ENCODE assay signal across 1 cellular context in genomic region chr22:31399211-31400022, GRCh38.
TF ChIP-seq lines count a peak whose summit lies in the region.

Gene DRG1 (plus strand): TSS chr22:31399604. CDS start chr22:31399684, 80 bp downstream.

TF ChIP-seq in K562, 482 proteins besides CTCF, POLR2A, EP300 and RAD21 (continued from another document):
- TF ChIP-seq PHF20 (IDR thresholded peaks at IDR 0.05; ENCODE audit: partially characterized antibody), result peak; percentile 70
- TF ChIP-seq TAF1 (IDR thresholded peaks at IDR 0.05; ENCODE audit: control insufficient read depth, extremely low read depth, insufficient read depth, low read length, severe bottlenecking), result peak; percentile 85
- TF ChIP-seq ZNF263 (CRISPR knock-in tag; IDR thresholded peaks at IDR 0.05; ENCODE audit: borderline replicate concordance), result peak; percentile 61; the same call in 1 of the 2 replicates
- 0 out of 2 replicates have a peak, but pooled peaks have one; percentile 15 for TF ChIP-seq NFRKB (IDR thresholded peaks at IDR 0.05; ENCODE audit: low read depth)
- 0 out of 2 replicates have a peak, but pooled peaks have one; percentile 36 for TF ChIP-seq ZBTB40 (IDR thresholded peaks at IDR 0.05)
- TF ChIP-seq ZBTB40 (CRISPR knock-in tag; IDR thresholded peaks at IDR 0.05), result no peak
- no peak for TF ChIP-seq USF1 (CRISPR knock-in tag; IDR thresholded peaks at IDR 0.05)
- TF ChIP-seq MAFK (IDR thresholded peaks at IDR 0.05; ENCODE audit: low read length), result no peak
